Comparison of ENCODE assay signal across 1 cellular context in genomic region chr11:72308226-72309073, GRCh38.
TF ChIP-seq lines count a peak whose summit lies in the region.

No MANE protein-coding gene starts in this region.

TF ChIP-seq in WTC11, 78 proteins besides CTCF, POLR2A, EP300 and RAD21 (continued from another document):
- TF ChIP-seq ZNF138 (CRISPR knock-in tag; conservative IDR thresholded peaks at IDR 0.05) (no peak), FOXP4 (CRISPR knock-in tag; IDR thresholded peaks at IDR 0.05) (no peak), SP1 (CRISPR knock-in tag; conservative IDR thresholded peaks at IDR 0.05) (no peak), IRF1 (CRISPR knock-in tag; IDR thresholded peaks at IDR 0.05) (no peak), GABPB1 (CRISPR knock-in tag; IDR thresholded peaks at IDR 0.05) (no peak), SMAD4 (CRISPR knock-in tag; IDR thresholded peaks at IDR 0.05) (no peak), NFYB (CRISPR knock-in tag; conservative IDR thresholded peaks at IDR 0.05; ENCODE audit: low read depth) (no peak)
